In genomic region chr2:9948721-9949120, GRCh38 we compare ENCODE assay signal across 17 cellular contexts. TPM values are rescaled to one million over a fixed set of nuclear protein-coding genes. Genes with fewer than 3 reads are reported as not detected.
DNase-seq lines count a peak whose midpoint lies in the region; ATAC-seq, FAIRE-seq and TF ChIP-seq lines count a peak whose summit lies in the region.
"Had no signal": no experiment of that assay in that cellular context is flagged by ENCODE, and none has a peak within 500 bp of the region (broad histone marks: within the 10 kb centered on the region; RNA-seq: fewer than 3 reads in every experiment).

No MANE protein-coding gene starts in this region.

- H3K9me3 Mint-ChIP-seq in CD4-positive, alpha-beta memory T cell = peaks cover 0 to 4% (median 0%) of the 10 kb centered on the region in 8 donors
- no peaks in the 10 kb centered on the region for H3K9me3 Mint-ChIP-seq in neural crest cell

- DNase-seq in CD4-positive, alpha-beta memory T cell = no peak
- DNase-seq in HCT116 (ENCODE audit: low read depth, low spot score) = no peak
- peak; percentile 56 for DNase-seq in kidney
- DNase-seq in neural crest cell (ENCODE audit: low read depth, low spot score) = no peak
- DNase-seq in GM20000 (ENCODE audit: low spot score) = no peak
- DNase-seq in right cardiac atrium = no peak
- DNase-seq: DND-41, GM23248, KG1, NCI-H1417 treated with DMSO at 0.1 percent for 48 hours, NCI-H1930, NCI-H2171, NCI-H748 treated with DMSO at 0.1 percent for 48 hours, PC-3 had no signal

- H3K27me3 ChIP-seq in CD4-positive, alpha-beta memory T cell (ENCODE audit: insufficient read depth, low read length) = no peaks in the 10 kb centered on the region
- no peaks in the 10 kb centered on the region for H3K27me3 ChIP-seq in HCT116 (ENCODE audit: insufficient read depth, low read length)
- H3K27me3 ChIP-seq in right cardiac atrium (ENCODE audit: control insufficient read depth, insufficient read depth) = no peaks in the 10 kb centered on the region
- H3K27me3 ChIP-seq: SJSA1 had no signal

- H3K36me3 Mint-ChIP-seq in CD4-positive, alpha-beta memory T cell = no peaks in the 10 kb centered on the region
- H3K36me3 Mint-ChIP-seq in neural crest cell (ENCODE audit: low read depth) = no peaks in the 10 kb centered on the region

- H3K27ac ChIP-seq in CD4-positive, alpha-beta memory T cell (ENCODE audit: low read depth, low read length) = no peak overlapping the region
- H3K27ac ChIP-seq in HCT116 (ENCODE audit: low read depth, low read length) (no peak overlapping the region), kidney (ENCODE audit: low read depth in 2 of 2, low read length in 2 of 2) (no peak overlapping the region), right cardiac atrium (ENCODE audit: low read length) (no peak overlapping the region)
- H3K27ac ChIP-seq: GM23248, SJSA1 had no signal

- RAD21 ChIA-PET in HCT116 (lab: Charles Lee; ENCODE audit: low non-redundant PET in 1 of 2, low total read pairs in 2 of 2, uncharacterized antibody in 2 of 2, unreplicated experiment in 2 of 2) = interaction anchor here in 1 of 2 experiments (0.7 kb wide), 1 partner anchor 149 kb away, joined by 4 read pairs; no protein-coding TSS in a partner anchor

- POLR2A ChIA-PET in CD4-positive, alpha-beta memory T cell (lab: Charles Lee; ENCODE audit: partially characterized antibody) = no interaction called here
- POLR2A ChIA-PET in HCT116 (lab: Charles Lee) = no interaction called here

- H3K36me3 ChIP-seq in CD4-positive, alpha-beta memory T cell (ENCODE audit: insufficient read depth, low read length) = no peaks in the 10 kb centered on the region
- no peaks in the 10 kb centered on the region for H3K36me3 ChIP-seq in HCT116 (ENCODE audit: control insufficient read depth in 1 of 2, insufficient read depth in 2 of 2, low read length in 2 of 2)
- H3K36me3 ChIP-seq in kidney (ENCODE audit: control insufficient read depth in 1 of 2, insufficient read depth in 2 of 2, low read length in 2 of 2) = no peaks in the 10 kb centered on the region
- H3K36me3 ChIP-seq: SJSA1 had no signal

- H3K9me3 ChIP-seq in CD4-positive, alpha-beta memory T cell (ENCODE audit: control insufficient read depth in 1 of 2, low read length in 2 of 2) = no peaks in the 10 kb centered on the region
- H3K9me3 ChIP-seq in HCT116 (ENCODE audit: control insufficient read depth in 1 of 2, insufficient read depth in 1 of 2, low read depth in 1 of 2, low read length in 2 of 2) = no peaks in the 10 kb centered on the region
- no peaks in the 10 kb centered on the region for H3K9me3 ChIP-seq in kidney (ENCODE audit: control insufficient read depth in 1 of 2, low read length in 2 of 2)
- H3K9me3 ChIP-seq in right cardiac atrium (ENCODE audit: control insufficient read depth, low read length) = no peaks in the 10 kb centered on the region
- H3K9me3 ChIP-seq: SJSA1 had no signal

- H3K9me2 ChIP-seq in HCT116 (ENCODE audit: insufficient read depth) = no peaks in the 10 kb centered on the region

- no peak for TF ChIP-seq RAD21 in HCT116 (IDR thresholded peaks at IDR 0.05; ENCODE audit: low read depth)

- peaks cover 13% of the 10 kb centered on the region for H3K4me1 ChIP-seq in CD4-positive, alpha-beta memory T cell (ENCODE audit: insufficient read depth, low read length)
- H3K4me1 ChIP-seq in HCT116 (ENCODE audit: control insufficient read depth in 1 of 2, insufficient read depth in 2 of 2, low read length in 2 of 2) (peaks cover 13 to 31% of the 10 kb centered on the region in 2 experiments), kidney (ENCODE audit: control insufficient read depth in 1 of 2, insufficient read depth in 1 of 2, low read depth in 1 of 2, low read length in 2 of 2) (peaks cover 0 to 3% of the 10 kb centered on the region in 2 donors), right cardiac atrium (ENCODE audit: control insufficient read depth, insufficient read depth, low read length) (no peaks in the 10 kb centered on the region)

- no peak overlapping the region for H2AFZ ChIP-seq in HCT116 (ENCODE audit: low read depth, low read length, poor library complexity, severe bottlenecking)
- H2AFZ ChIP-seq: GM23248 had no signal

- TF ChIP-seq POLR2A in HCT116 (IDR thresholded peaks at IDR 0.05; ENCODE audit: borderline replicate concordance, extremely low read depth, insufficient read depth, insufficient read length) = no peak

- H3K4me2 ChIP-seq in HCT116 (ENCODE audit: low read length) = peak overlapping the region; percentile 87

- TF ChIP-seq CTCF in HCT116 (IDR thresholded peaks at IDR 0.05 in 2 of 3, conservative IDR thresholded peaks at IDR 0.05 in 1 of 3; ENCODE audit: borderline replicate concordance in 1 of 3, insufficient read depth in 1 of 3, low read depth in 2 of 3, low read length in 2 of 3) (no peak), kidney (IDR thresholded peaks at IDR 0.05; ENCODE audit: borderline replicate concordance, extremely low read depth, insufficient read depth) (no peak), neural crest cell (conservative IDR thresholded peaks at IDR 0.05) (no peak), GM20000 (IDR thresholded peaks at IDR 0.05; ENCODE audit: extremely low read depth, missing control alignments) (no peak)

- WGBS in right cardiac atrium = 77% methylated on average over 6 of the region's 6 CpGs

- H3K27me3 Mint-ChIP-seq in CD4-positive, alpha-beta memory T cell = peaks cover 11 to 21% of the 10 kb centered on the region in 2 donors
- peaks cover 56% of the 10 kb centered on the region for H3K27me3 Mint-ChIP-seq in neural crest cell (ENCODE audit: low read depth)

- H3K9ac ChIP-seq in HCT116 (ENCODE audit: low read length) = no peak overlapping the region
- no peak overlapping the region for H3K9ac ChIP-seq in kidney (ENCODE audit: low read length in 2 of 2)
- H3K9ac ChIP-seq: GM23248 had no signal

- H3K27ac Mint-ChIP-seq in CD4-positive, alpha-beta memory T cell = peak overlapping the region in 2 of 7 donors; percentile 17 to 66
- no peak overlapping the region for H3K27ac Mint-ChIP-seq in neural crest cell (ENCODE audit: unreplicated experiment)

- peak overlapping the region in 6 of 8 donors; percentile 2 to 91 (median 72) for H3K4me3 Mint-ChIP-seq in CD4-positive, alpha-beta memory T cell
- H3K4me3 Mint-ChIP-seq in neural crest cell = peak overlapping the region; percentile 73

- ATAC-seq in HCT116 (no peak), right cardiac atrium (no peak), HG02885 (IDR thresholded peaks at IDR 0.05; ENCODE audit: poor library complexity, unreplicated experiment) (no peak)
- ATAC-seq: PC-3 had no signal

- CTCF ChIA-PET in CD4-positive, alpha-beta memory T cell (lab: Charles Lee; ENCODE audit: partially characterized antibody) = interaction anchor here (2.0 kb wide), 1 partner anchor 16 kb away, joined by 5 read pairs; no protein-coding TSS in a partner anchor
- CTCF ChIA-PET in HCT116 (lab: Charles Lee) = no interaction called here

- peaks cover 0 to 5% (median 4%) of the 10 kb centered on the region in 4 donors for H3K4me1 Mint-ChIP-seq in CD4-positive, alpha-beta memory T cell
- H3K4me1 Mint-ChIP-seq in neural crest cell = peaks cover 11% of the 10 kb centered on the region

- no peak for FAIRE-seq in kidney (lab: Jason Lieb, UNC)
- FAIRE-seq: G401.6 had no signal

- intact Hi-C loops in CD4-positive, alpha-beta memory T cell (cut with micrococcal nuclease) = no loop called here
- intact Hi-C loops in HCT116 (cut with micrococcal nuclease) (no loop called here), kidney (cut with DNase I) (no loop called here), right cardiac atrium (cut with DNase I) (no loop called here)

- no TSS peak for BruUV-seq in HCT116 (replicated peaks; lab: Mats Ljungman, UMichigan)

- no peaks in the 10 kb centered on the region for H4K20me1 ChIP-seq in HCT116 (ENCODE audit: insufficient read depth)

- no peaks in the 10 kb centered on the region for H3K79me2 ChIP-seq in HCT116 (ENCODE audit: insufficient read depth, low read length)

- no peak overlapping the region for H3K4me3 ChIP-seq in CD4-positive, alpha-beta memory T cell (ENCODE audit: low read length in 2 of 2)
- H3K4me3 ChIP-seq in HCT116 (replicated peaks in 1 of 2; ENCODE audit: low read depth in 1 of 2, low read length in 2 of 2) = no peak overlapping the region
- no peak overlapping the region for H3K4me3 ChIP-seq in kidney (ENCODE audit: low read length in 2 of 2)
- no peak overlapping the region for H3K4me3 ChIP-seq in right cardiac atrium (ENCODE audit: low read length)
- H3K4me3 ChIP-seq: GM23248, SJSA1 had no signal

TF ChIP-seq in HCT116, 20 proteins besides CTCF, POLR2A, EP300 and RAD21:
- no peak for TF ChIP-seq SRF (IDR thresholded peaks at IDR 0.05; ENCODE audit: low read depth)
- no peak for TF ChIP-seq YY1 (IDR thresholded peaks at IDR 0.05; ENCODE audit: extremely low read depth, insufficient replicate concordance, low read depth, low read length)
- no peak for TF ChIP-seq ZFX (IDR thresholded peaks at IDR 0.05)
- no peak for TF ChIP-seq EZH2 (IDR thresholded peaks at IDR 0.05)
- no peak for TF ChIP-seq SP1 (IDR thresholded peaks at IDR 0.05; ENCODE audit: low read depth)
- no peak for TF ChIP-seq CBX3 (IDR thresholded peaks at IDR 0.05; ENCODE audit: low read depth)
- no peak for TF ChIP-seq SIN3A (IDR thresholded peaks at IDR 0.05; ENCODE audit: low read depth)

RNA-seq across cellular contexts. Expression of gene GRHL1, which starts 2.8 kb away (rescaled TPM):
- total RNA-seq in CD4-positive, alpha-beta memory T cell = under 1 TPM; 0.33 to 0.49 TPM
- under 1 TPM; 0.14 to 0.33 TPM for polyA plus RNA-seq in CD4-positive, alpha-beta memory T cell
- 8.5 TPM for total RNA-seq in HCT116 (2021; ENCODE audit: unreplicated experiment)
- 6.0 and 6.3 TPM in 2 replicates for polyA plus RNA-seq in HCT116 (2012)
- 6.0 TPM for total RNA-seq in kidney
- 2.3 TPM for polyA plus RNA-seq in kidney (ENCODE audit: insufficient read depth, low read depth, low replicate concordance)
- 2.0 and 3.4 TPM in 2 replicates for total RNA-seq in neural crest cell
- 1 to 10 TPM; 2.5 to 5.7 (median 2.7) TPM for total RNA-seq in right cardiac atrium
- polyA plus RNA-seq in right cardiac atrium = 0.81 TPM
